8 cellular contexts compared by ENCODE assay signal in genomic region chr4:185811509-185812364, GRCh38. TPM values are rescaled to one million over a fixed set of nuclear protein-coding genes. Genes with fewer than 3 reads are reported as not detected.
DNase-seq lines count a peak whose midpoint lies in the region; ATAC-seq, FAIRE-seq and TF ChIP-seq lines count a peak whose summit lies in the region.

A gene with protein sequence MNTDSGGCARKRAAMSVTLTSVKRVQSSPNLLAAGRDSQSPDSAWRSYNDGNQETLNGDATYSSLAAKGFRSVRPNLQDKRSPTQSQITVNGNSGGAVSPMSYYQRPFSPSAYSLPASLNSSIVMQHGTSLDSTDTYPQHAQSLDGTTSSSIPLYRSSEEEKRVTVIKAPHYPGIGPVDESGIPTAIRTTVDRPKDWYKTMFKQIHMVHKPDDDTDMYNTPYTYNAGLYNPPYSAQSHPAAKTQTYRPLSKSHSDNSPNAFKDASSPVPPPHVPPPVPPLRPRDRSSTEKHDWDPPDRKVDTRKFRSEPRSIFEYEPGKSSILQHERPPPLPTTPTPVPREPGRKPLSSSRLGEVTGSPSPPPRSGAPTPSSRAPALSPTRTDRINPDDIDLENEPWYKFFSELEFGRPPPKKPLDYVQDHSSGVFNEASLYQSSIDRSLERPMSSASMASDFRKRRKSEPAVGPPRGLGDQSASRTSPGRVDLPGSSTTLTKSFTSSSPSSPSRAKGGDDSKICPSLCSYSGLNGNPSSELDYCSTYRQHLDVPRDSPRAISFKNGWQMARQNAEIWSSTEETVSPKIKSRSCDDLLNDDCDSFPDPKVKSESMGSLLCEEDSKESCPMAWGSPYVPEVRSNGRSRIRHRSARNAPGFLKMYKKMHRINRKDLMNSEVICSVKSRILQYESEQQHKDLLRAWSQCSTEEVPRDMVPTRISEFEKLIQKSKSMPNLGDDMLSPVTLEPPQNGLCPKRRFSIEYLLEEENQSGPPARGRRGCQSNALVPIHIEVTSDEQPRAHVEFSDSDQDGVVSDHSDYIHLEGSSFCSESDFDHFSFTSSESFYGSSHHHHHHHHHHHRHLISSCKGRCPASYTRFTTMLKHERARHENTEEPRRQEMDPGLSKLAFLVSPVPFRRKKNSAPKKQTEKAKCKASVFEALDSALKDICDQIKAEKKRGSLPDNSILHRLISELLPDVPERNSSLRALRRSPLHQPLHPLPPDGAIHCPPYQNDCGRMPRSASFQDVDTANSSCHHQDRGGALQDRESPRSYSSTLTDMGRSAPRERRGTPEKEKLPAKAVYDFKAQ (N-terminal part only) (minus strand): TSS chr4:185812194. CDS start chr4:185690571, 121,623 bp downstream.

- ATAC-seq in HG02759 (IDR thresholded peaks at IDR 0.05; ENCODE audit: unreplicated experiment) (peak; percentile 89), K562 (no peak)

- H3K27me3 ChIP-seq in K562 (ENCODE audit: control insufficient read depth in 2 of 2, insufficient read depth in 2 of 2, low read length in 2 of 2) = peaks cover 17 to 23% of the 10 kb centered on the region in 2 experiments; a peak in 3 of 5 replicates

- TF ChIP-seq EP300 in K562 (IDR thresholded peaks at IDR 0.05; ENCODE audit: low read length) = no peak

- under 1% methylated on average over 20 of the region's 20 CpGs for WGBS in K562 (ENCODE audit: insufficient coverage, low coverage, missing lambda C conversion rate)

- DNase-seq in GM18507 (ENCODE audit: extremely low spot score, insufficient read length, low read depth) = peak; percentile 54
- DNase-seq in NCI-H1930 (lab: John Stamatoyannopoulos, UW) = peak; percentile 14 to 43
- DNase-seq in K562 (ENCODE audit: extremely low read depth in 1 of 4, low spot score in 3 of 4) = no peak
- peak; percentile 62 for DNase-seq in inferior parietal cortex (ENCODE audit: extremely low spot score)
- DNase-seq in NOMO-1 treated with dmso at 0.1 percent for 144 hours (lab: John Stamatoyannopoulos, UW; ENCODE audit: unreplicated experiment) = no peak
- DNase-seq in KBM-7 = no peak

- CTCF ChIA-PET in K562 (lab: Yijun Ruan, JAX; ENCODE audit: low intra/inter-chr PET ratio) = no interaction called here

- H3K79me2 ChIP-seq in K562 (ENCODE audit: control insufficient read depth, insufficient read depth, low read length) = no peaks in the 10 kb centered on the region

- TF ChIP-seq POLR2A in K562 (conservative IDR thresholded peaks at IDR 0.05) = no peak

- intact Hi-C loops in K562 (cut with micrococcal nuclease) = no loop called here

- TF ChIP-seq RAD21 in K562 (CRISPR knock-in tag; conservative IDR thresholded peaks at IDR 0.05 in 1 of 2, IDR thresholded peaks at IDR 0.05 in 1 of 2) = no peak

- FAIRE-seq in GM18507 (lab: Jason Lieb, UNC) (peak; percentile 91), K562 (lab: Jason Lieb, UNC) (no peak)

- in situ Hi-C loops in K562 (cut with MboI) (no loop called here), KBM-7 (cut with MboI; ENCODE audit: low pct_unique_long_range_greater_than_20kb, low sequenced_read_pairs) (no loop called here)

- no peaks in the 10 kb centered on the region for H3K4me1 ChIP-seq in K562 (replicated peaks in 1 of 2; ENCODE audit: control insufficient read depth in 2 of 2, insufficient read depth in 2 of 2, low read length in 2 of 2)

- no peak within 1 kb of the TSS for H3K27ac ChIP-seq in K562 (ENCODE audit: extremely low read depth, low read depth, low read length)
- H3K27ac ChIP-seq in skin epidermis = peak within 1 kb of the TSS in 2 of 21 experiments; percentile 7 to 48

- no TSS peak for BruUV-seq in K562 (replicated peaks; lab: Mats Ljungman, UMichigan)

- no peaks in the 10 kb centered on the region for H3K36me3 ChIP-seq in K562 (ENCODE audit: control insufficient read depth, insufficient read depth, low read length)

- no peaks in the 10 kb centered on the region for H4K20me1 ChIP-seq in K562 (replicated peaks; ENCODE audit: control insufficient read depth, insufficient read depth, low read length)

- H3K4me3 ChIP-seq in K562 (no peak within 1 kb of the TSS), skin epidermis (peak within 1 kb of the TSS in 4 of 7 experiments; percentile 4 to 29 (median 18))

- H2AFZ ChIP-seq in K562 (ENCODE audit: low read depth, low read length) = no peak within 1 kb of the TSS

- no peak for TF ChIP-seq CTCF in K562 (IDR thresholded peaks at IDR 0.05 in 2 of 3, conservative IDR thresholded peaks at IDR 0.05 in 1 of 3; ENCODE audit: insufficient read depth in 2 of 3, low read depth in 1 of 3, low read length in 3 of 3)

- H3K9me3 ChIP-seq in K562 (replicated peaks; ENCODE audit: control insufficient read depth, insufficient read depth, low read depth, low read length) = no peaks in the 10 kb centered on the region

- POLR2A ChIA-PET in K562 (lab: Yijun Ruan, JAX) = interaction anchor here (0.5 to 0.9 kb wide), 2 partner anchors 25 to 192 kb away, joined by 3 read pairs; no protein-coding TSS in a partner anchor

- H3K4me2 ChIP-seq in K562 (ENCODE audit: insufficient read depth, low read length) = no peak within 1 kb of the TSS

- no peaks in the 10 kb centered on the region for H3K9me1 ChIP-seq in K562 (ENCODE audit: control insufficient read depth, insufficient read depth, low read length)

- no peak within 1 kb of the TSS for H3K9ac ChIP-seq in K562 (ENCODE audit: insufficient read depth in 1 of 2, low read depth in 2 of 2, low read length in 2 of 2)

TF ChIP-seq in K562, 482 proteins besides CTCF, POLR2A, EP300 and RAD21:
- TF ChIP-seq HNRNPK (IDR thresholded peaks at IDR 0.05; ENCODE audit: low read depth, low read length, poor library complexity, severe bottlenecking) (no peak), NR2F6 (CRISPR knock-in tag; IDR thresholded peaks at IDR 0.05) (no peak), RFX1 (IDR thresholded peaks at IDR 0.05) (peak; percentile 51)

RNA-seq across cellular contexts. Expression of the gene that starts here (rescaled TPM):
- not detected in 2 replicates for total RNA-seq in K562 (2011; cell fraction: chromatin; rRNA removed; ENCODE audit: low replicate concordance)
- total RNA-seq in K562 (2011; cell fraction: nucleolus; rRNA removed) = not detected in 2 replicates
- not detected in 2 replicates for total RNA-seq in K562 (2011; cell fraction: nucleoplasm; rRNA removed)
- not detected in 2 replicates for total RNA-seq in K562 (2014; rRNA removed)
- not detected in 2 replicates for total RNA-seq in K562 (2014; rRNA removed; fragmentation: Illumina TruSeq; extraction: Trizol)
- total RNA-seq in K562 (2015; rRNA removed; fragmentation: Illumina TruSeq; extraction: Trizol) = not detected in 2 replicates
- 0.29 and 1.1 TPM in 2 replicates for total RNA-seq in K562 (2021)
- polyA plus RNA-seq in K562 (2011; rRNA removed) = not detected in 2 replicates
- not detected in 2 replicates for polyA plus RNA-seq in K562 (2011; cell fraction: cytosol; rRNA removed)
- not detected in 2 replicates for polyA plus RNA-seq in K562 (2011; cell fraction: nucleus; rRNA removed)
- polyA plus RNA-seq in K562 (2012) = 0.05 TPM in 1 of 2 replicates, not detected in the other
- polyA plus RNA-seq in K562 (2014; fragmentation: Illumina TruSeq; extraction: Trizol) = not detected in 2 replicates
- not detected for polyA plus RNA-seq in K562 (2014; fragmentation: Nextera tagmentation; extraction: Ambion mirVana)
- polyA plus RNA-seq in K562 (2014; rRNA removed) = not detected in 2 replicates
- not detected in 2 replicates for polyA minus RNA-seq in K562 (2011; rRNA and poly(A)+ RNA removed)
- polyA minus RNA-seq in K562 (2011; cell fraction: cytosol; rRNA and poly(A)+ RNA removed) = not detected in 2 replicates
- not detected in 2 replicates for polyA minus RNA-seq in K562 (2011; cell fraction: nucleus; rRNA and poly(A)+ RNA removed)

Comparison
In these comparisons a context has a peak if more than half of its experiments do, and no peak if none do; other contexts are left out.
1. DNase-seq: peak in GM18507 (single experiment), NCI-H1930 (2 of 2) and inferior parietal cortex (single experiment); none in K562 (0 of 4), NOMO-1 treated with dmso at 0.1 percent for 144 hours (single experiment) and KBM-7 (single experiment).